In genomic region chr2:206481056-206481455, GRCh38 we compare ENCODE assay signal across 25 cellular contexts.
"Had no signal": no experiment of that assay in that cellular context is flagged by ENCODE, and none has a peak within 500 bp of the region (broad histone marks: within the 10 kb centered on the region; RNA-seq: fewer than 3 reads in every experiment).

No MANE protein-coding gene starts in this region.

- DNase-seq: colonic mucosa; effector CD8-positive, alpha-beta T cell; endodermal cell; foreskin fibroblast; gastrocnemius medialis; head of caudate nucleus; natural killer cell; stimulated activated CD4-positive, alpha-beta T cell treated with anti-CD3 and anti-CD28 coated beads, Interleukin-12 subunit alpha, Interleukin-12 subunit beta, amount 100 ng/mL, for 4 hours; stimulated activated CD4-positive, alpha-beta T cell treated with anti-CD3 and anti-CD28 coated beads, Interleukin-1b, Interleukin-23, amount 100 ng/mL, for 48 hours; stimulated activated CD4-positive, alpha-beta T cell treated with anti-CD3 and anti-CD28 coated beads, Interleukin-4, amount 100 ng/mL, for 1 hour; stimulated activated naive CD8-positive, alpha-beta T cell treated with anti-CD3 and anti-CD28 coated beads, Interleukin-15, Interleukin-2, amounts not matched to agents 100 U/mL and 50 U/mL, for 24 hours; substantia nigra; testis; tibial artery had no signal

- H3K27me3 ChIP-seq: colonic mucosa, gastrocnemius medialis, neutrophil, right atrium auricular region, testis, tibial artery had no signal

- H3K4me3 ChIP-seq: colonic mucosa, gastrocnemius medialis, lung, prostate gland, right atrium auricular region, smooth muscle cell, testis, tibial artery had no signal

- H3K4me1 ChIP-seq: colonic mucosa, prostate gland, testis, tibial artery had no signal

- FAIRE-seq: keratinocyte had no signal

- H3K27ac ChIP-seq: colonic mucosa, epithelial cell of prostate, gastrocnemius medialis, neutrophil, prostate gland, right atrium auricular region, testis, tibial artery had no signal

- H3K9me3 ChIP-seq: colonic mucosa, gastrocnemius medialis, neutrophil, prostate gland, right atrium auricular region, testis, tibial artery had no signal

- ATAC-seq: esophagus mucosa; gastrocnemius medialis; left lobe of liver; natural killer cell; sciatic nerve; stimulated activated effector memory CD8-positive, alpha-beta T cell treated with anti-CD3 and anti-CD28 coated beads, Interleukin-12 subunit alpha, Interleukin-12 subunit beta, amount 100 ng/mL, for 72 hours; stimulated activated naive CD8-positive, alpha-beta T cell treated with anti-CD3 and anti-CD28 coated beads, Interleukin-15, Interleukin-2, amounts not matched to agents 100 U/mL and 50 U/mL, for 24 hours had no signal

- H3K36me3 ChIP-seq: colonic mucosa, gastrocnemius medialis, neutrophil, prostate gland, right atrium auricular region, tibial artery had no signal

- H3K4me2 ChIP-seq: smooth muscle cell had no signal
